8 cellular contexts compared by ENCODE assay signal in the genomic region with DNA sequence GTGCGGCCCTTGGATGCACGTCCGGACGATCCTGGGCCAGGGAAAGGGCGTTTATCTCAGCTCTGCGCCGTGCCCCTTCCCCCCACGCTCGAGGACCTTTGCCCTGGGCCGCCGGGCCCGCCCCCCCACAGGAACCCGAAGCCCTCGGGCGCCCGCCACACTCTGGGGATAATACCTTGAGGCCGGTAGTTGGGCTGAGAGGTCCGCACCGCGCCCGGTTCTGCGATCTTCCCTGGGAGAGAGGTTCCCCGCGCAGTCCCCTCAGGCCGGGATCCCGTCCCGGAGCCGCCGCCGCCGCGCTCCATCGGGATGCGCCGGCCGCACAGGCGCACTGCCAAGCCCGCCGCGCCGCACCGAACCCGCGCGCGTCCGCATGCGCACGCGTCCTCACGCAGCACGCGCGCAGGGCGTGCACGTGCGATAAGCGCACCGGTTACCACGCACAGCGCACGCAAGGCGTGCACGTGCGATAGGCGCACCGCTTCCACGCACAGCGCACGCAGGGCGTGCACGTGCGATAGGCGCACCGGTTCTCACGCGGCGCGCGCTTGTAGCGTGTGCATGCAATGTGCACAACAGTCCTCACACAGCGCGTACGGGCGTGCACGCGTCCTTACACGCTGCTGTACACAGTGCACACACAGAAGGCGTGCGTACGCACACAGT. TPM values are rescaled to one million over a fixed set of nuclear protein-coding genes. Genes with fewer than 3 reads are reported as not detected.
DNase-seq lines count a peak whose midpoint lies in the region; ATAC-seq and TF ChIP-seq lines count a peak whose summit lies in the region.

A gene (minus strand): TSS at position 333 of the 666 bp plus-strand sequence. CDS start 28 bp downstream, at position 305.

- H3K4me3 ChIP-seq in neural progenitor cell (peak within 1 kb of the TSS; percentile 42), Peyer's patch (peak within 1 kb of the TSS in 2 of 4 donors; percentile 36 to 45)

- H3K27me3 ChIP-seq in neural progenitor cell: peaks cover 46% of the 10 kb centered on the region
- no peaks in the 10 kb centered on the region for H3K27me3 ChIP-seq in Peyer's patch

- H3K4me1 ChIP-seq in neural progenitor cell (no peaks in the 10 kb centered on the region), Peyer's patch (no peaks in the 10 kb centered on the region)

- H3K9me3 ChIP-seq in neural progenitor cell (ENCODE audit: low read depth) (peaks cover 6% of the 10 kb centered on the region), Peyer's patch (no peaks in the 10 kb centered on the region)

- peaks cover 8% of the 10 kb centered on the region for H3K4me1 Mint-ChIP-seq in neural progenitor cell

- H4K20me1 ChIP-seq in neural progenitor cell (ENCODE audit: low read depth): no peaks in the 10 kb centered on the region

- H3K4me3 Mint-ChIP-seq in neural progenitor cell: peak within 1 kb of the TSS; percentile 79

- H2AFZ ChIP-seq in neural progenitor cell (replicated peaks): peak within 1 kb of the TSS; percentile 55

- ATAC-seq in esophagus mucosa: peak; percentile 15

- H3K27ac ChIP-seq in neural progenitor cell: no peak within 1 kb of the TSS
- H3K27ac ChIP-seq in Peyer's patch: no peak within 1 kb of the TSS

- H3K27ac Mint-ChIP-seq in neural progenitor cell: no peak within 1 kb of the TSS

- H3K36me3 ChIP-seq in neural progenitor cell (no peaks in the 10 kb centered on the region), Peyer's patch (no peaks in the 10 kb centered on the region)

- H3F3A ChIP-seq in neural progenitor cell (ENCODE audit: low read depth): no peaks in the 10 kb centered on the region

- H3K9ac ChIP-seq in neural progenitor cell: no peak within 1 kb of the TSS

- H3K79me2 ChIP-seq in neural progenitor cell (ENCODE audit: low read depth): no peaks in the 10 kb centered on the region

- no peak for TF ChIP-seq POLR2A in Peyer's patch (IDR thresholded peaks at IDR 0.05)

- peak; percentile 20 for DNase-seq in AG20443 (ENCODE audit: low spot score)
- peak; percentile 44 to 86 for DNase-seq in NCI-H526 (lab: John Stamatoyannopoulos, UW)
- peak; percentile 45 for DNase-seq in neural progenitor cell (ENCODE audit: low spot score)
- no peak for DNase-seq in activated CD4-positive, CD25-positive, alpha-beta regulatory T cell (lab: John Stamatoyannopoulos, UW)
- no peak for DNase-seq in DMS153 treated with DMSO at 0.1 percent for 48 hours (lab: John Stamatoyannopoulos, UW; ENCODE audit: unreplicated experiment)
- DNase-seq in NCI-H2196 treated with DMSO at 0.1 percent for 48 hours (lab: John Stamatoyannopoulos, UW; ENCODE audit: unreplicated experiment): no peak
- DNase-seq in Peyer's patch: no peak

- peaks cover 4% of the 10 kb centered on the region for H3K9me3 Mint-ChIP-seq in neural progenitor cell

- H3K4me2 ChIP-seq in neural progenitor cell: peak within 1 kb of the TSS; percentile 73

- no peak for TF ChIP-seq CTCF in neural progenitor cell (IDR thresholded peaks at IDR 0.05)
- TF ChIP-seq CTCF in Peyer's patch (IDR thresholded peaks at IDR 0.05): no peak

- peaks cover 2% of the 10 kb centered on the region for H3K27me3 Mint-ChIP-seq in neural progenitor cell (ENCODE audit: insufficient read depth, low read depth)

- H3K36me3 Mint-ChIP-seq in neural progenitor cell: no peaks in the 10 kb centered on the region

RNA-seq across cellular contexts. Expression of the gene that starts here (rescaled TPM):
- total RNA-seq in esophagus mucosa (0.56 TPM), neural progenitor cell (ENCODE audit: low replicate concordance) (2.0 and 2.6 TPM in 2 replicates), Peyer's patch (1 to 10 TPM; 1.3 to 5.3 (median 2.9) TPM)

Comparison
In these comparisons a context has a peak if more than half of its experiments do, and no peak if none do; other contexts are left out.
1. Peak in ATAC-seq in esophagus mucosa; RNA of the gene not detected or under 1 TPM.
2. DNase-seq: peak in AG20443 (single experiment), NCI-H526 (2 of 2) and neural progenitor cell (single experiment); none in activated CD4-positive, CD25-positive, alpha-beta regulatory T cell (0 of 4), DMS153 treated with DMSO at 0.1 percent for 48 hours (single experiment), NCI-H2196 treated with DMSO at 0.1 percent for 48 hours (single experiment) and Peyer's patch (0 of 3).